ENCODE assay signal across 14 cellular contexts in genomic region chr2:67997528-67998267, GRCh38.
A peak's percentile ranks its signal among the peaks of the same experiment; 100 is the strongest.
DNase-seq lines count a peak whose midpoint lies in the region; ATAC-seq, FAIRE-seq and TF ChIP-seq lines count a peak whose summit lies in the region.
"Had no signal": no experiment of that assay in that cellular context is flagged by ENCODE, and none has a peak within 500 bp of the region (broad histone marks: within the 10 kb centered on the region; RNA-seq: fewer than 3 reads in every experiment).

No MANE protein-coding gene starts in this region.

- DNase-seq in GM03348 (ENCODE audit: low spot score) (peak; percentile 36), RCC 7860 (ENCODE audit: low spot score) (peak; percentile 57), epithelial cell of proximal tubule (ENCODE audit: low read depth) (peak; percentile 43), renal cortical epithelial cell (ENCODE audit: low read depth) (peak; percentile 71), activated gamma-delta T cell treated with Interleukin-2 at 50 U/mL for 16 hours (no peak), H9 (no peak)
- DNase-seq: activated CD8-positive, alpha-beta memory T cell treated with anti-CD3 and anti-CD28 coated beads, Interleukin-2, amount 50 U/mL, for 48 hours; adrenal gland; psoas muscle; SHP77; WERI-Rb-1 had no signal

- no peaks in the 10 kb centered on the region for H3K4me1 Mint-ChIP-seq in H9

- no peak overlapping the region for H3K14ac ChIP-seq in H9 (ENCODE audit: insufficient read depth, low read length)

- H3K79me2 ChIP-seq in H9 (ENCODE audit: insufficient read depth, low read length): no peaks in the 10 kb centered on the region

- no peak overlapping the region for H4K8ac ChIP-seq in H9 (replicated peaks; ENCODE audit: insufficient read length, low read depth, low read length)

- H3K4me3 Mint-ChIP-seq in H9: no peak overlapping the region

- H2BK15ac ChIP-seq in H9 (ENCODE audit: low read depth, low read length): no peak overlapping the region

- peaks cover 2% of the 10 kb centered on the region for H3K27me3 Mint-ChIP-seq in H9 (ENCODE audit: low read depth)

- no peak overlapping the region for H3K4ac ChIP-seq in H9 (ENCODE audit: low read depth, low read length)

- H2BK12ac ChIP-seq in H9 (ENCODE audit: insufficient read length, low read depth, low read length): no peak overlapping the region

- ATAC-seq in GM18517 (IDR thresholded peaks at IDR 0.05; ENCODE audit: unreplicated experiment): no peak
- ATAC-seq: GM12878, psoas muscle had no signal

- peaks cover 0 to 5% (median 0%) of the 10 kb centered on the region in 3 experiments; a peak in 1 of 7 replicates for H3K36me3 Mint-ChIP-seq in H9 (ENCODE audit: insufficient read depth in 1 of 3, low read depth in 3 of 3)

- no CpG with 5 or more reads among the region's 6 CpGs for WGBS in H9 (ENCODE audit: extremely low coverage, insufficient read length, low lambda C conversion rate)

- H3K9me3 Mint-ChIP-seq in H9: peaks cover 10 to 12% of the 10 kb centered on the region in 2 experiments; a peak in 4 of 5 replicates

- FAIRE-seq in RCC 7860 (lab: Jason Lieb, UNC): no peak
- FAIRE-seq: GM12878 had no signal

- H3K9me3 ChIP-seq in H9 (ENCODE audit: control insufficient read depth, low read depth, low read length): no peaks in the 10 kb centered on the region
- H3K9me3 ChIP-seq: adrenal gland, HAP-1, psoas muscle had no signal

- no peak overlapping the region for H3K4me2 ChIP-seq in H9 (ENCODE audit: insufficient read depth, insufficient read length, low read length)

- H4K5ac ChIP-seq in H9 (ENCODE audit: insufficient read length, low read depth, low read length): no peak overlapping the region

- H2BK5ac ChIP-seq in H9 (ENCODE audit: insufficient read length, low read length): no peak overlapping the region

- no peak overlapping the region for H3T11ph ChIP-seq in H9 (ENCODE audit: low read length)

- H3K18ac ChIP-seq in H9 (ENCODE audit: insufficient read length, low read depth, low read length): no peak overlapping the region

- H3K56ac ChIP-seq in H9 (ENCODE audit: insufficient read length, low read depth, low read length): no peak overlapping the region

- H3K27ac Mint-ChIP-seq in H9: no peak overlapping the region

- H4K20me1 ChIP-seq in H9 (ENCODE audit: control insufficient read depth, insufficient read depth, insufficient read length): no peaks in the 10 kb centered on the region

- no peak overlapping the region for H2BK120ac ChIP-seq in H9 (ENCODE audit: low read depth, low read length, poor library complexity, severe bottlenecking)

- no peak for TF ChIP-seq CTCF in epithelial cell of proximal tubule (conservative IDR thresholded peaks at IDR 0.05; ENCODE audit: low read depth, low read length)
- TF ChIP-seq CTCF in H9 (conservative IDR thresholded peaks at IDR 0.05): no peak

- no peak overlapping the region for H2AFZ ChIP-seq in H9 (ENCODE audit: low read length)

- H3K4me3 ChIP-seq in epithelial cell of proximal tubule (ENCODE audit: low read depth, low read length): no peak overlapping the region
- H3K4me3 ChIP-seq: adrenal gland, GM12878, HAP-1, psoas muscle had no signal

- H3K79me1 ChIP-seq in H9 (ENCODE audit: insufficient read depth, low read depth, low read length, poor library complexity, severe bottlenecking): no peaks in the 10 kb centered on the region

- H4K91ac ChIP-seq in H9 (ENCODE audit: insufficient read length, low read depth, low read length): no peak overlapping the region

- H3K9ac ChIP-seq in H9 (ENCODE audit: extremely low read depth, insufficient read length, low read length): no peak overlapping the region

- H3K4me1 ChIP-seq in H9 (ENCODE audit: insufficient read depth, low read length): no peaks in the 10 kb centered on the region
- H3K4me1 ChIP-seq: adrenal gland, HAP-1, psoas muscle had no signal

- H2BK20ac ChIP-seq in H9 (ENCODE audit: low read depth, low read length, poor library complexity, severe bottlenecking): no peak overlapping the region

- H3K23me2 ChIP-seq in H9 (ENCODE audit: insufficient read length, low read depth, low read length, poor library complexity, severe bottlenecking): no peaks in the 10 kb centered on the region

- no peak overlapping the region for H3K27ac ChIP-seq in H9 (ENCODE audit: insufficient read length, low read depth, low read length)
- H3K27ac ChIP-seq: adrenal gland, psoas muscle, WERI-Rb-1 had no signal

- H3K23ac ChIP-seq in H9 (ENCODE audit: insufficient read length, low read depth, low read length): no peak overlapping the region

- H2AK5ac ChIP-seq in H9 (ENCODE audit: insufficient read length, low read length): no peak overlapping the region

- H3K27me3 ChIP-seq in H9 (ENCODE audit: insufficient read depth, low read length): no peaks in the 10 kb centered on the region
- H3K27me3 ChIP-seq: adrenal gland had no signal

Comparison
In these comparisons a context has a peak if more than half of its experiments do, and no peak if none do; other contexts are left out.
1. DNase-seq: peak in GM03348 (single experiment), RCC 7860 (single experiment), epithelial cell of proximal tubule (single experiment) and renal cortical epithelial cell (single experiment); none in activated gamma-delta T cell treated with Interleukin-2 at 50 U/mL for 16 hours (single experiment) and H9 (single experiment).